In the genomic region with DNA sequence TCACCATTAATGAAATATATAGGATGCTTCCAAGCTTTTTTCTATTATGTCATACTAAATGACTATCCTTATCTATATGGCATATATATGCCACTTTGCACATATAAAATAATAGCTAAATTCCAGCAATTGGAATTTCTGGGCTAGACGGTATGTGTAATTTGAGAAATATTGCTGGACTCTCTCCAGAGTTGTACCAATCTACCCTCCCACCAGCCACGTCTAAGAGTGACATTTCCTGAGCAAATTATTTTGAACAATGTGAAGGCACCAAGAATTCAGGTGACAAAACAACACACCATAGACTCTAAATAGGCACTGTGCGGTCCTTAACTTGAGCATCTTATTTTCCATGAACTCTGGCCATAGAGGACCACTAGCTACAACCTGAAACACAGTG, we compare ENCODE assay signal across 29 cellular contexts.
"Had no signal": no experiment of that assay in that cellular context is flagged by ENCODE, and none has a peak within 500 bp of the region (broad histone marks: within the 10 kb centered on the region; RNA-seq: fewer than 3 reads in every experiment).

No MANE protein-coding gene starts in this region.

- ATAC-seq: activated CD4-positive, alpha-beta T cell treated with anti-CD3 and anti-CD28 coated beads for 36 hours; activated T-cell treated with anti-CD3 and anti-CD28 coated beads, Interleukin-2, amount 50 U/mL, for 4 hours; activated T-helper 17 cell treated with anti-CD3 and anti-CD28 coated beads, Interleukin-2, amount 50 U/mL, for 72 hours had no signal

- H3K27me3 Mint-ChIP-seq: activated CD4-positive, alpha-beta memory T cell treated with anti-CD3 and anti-CD28 coated beads for 36 hours; activated CD4-positive, alpha-beta T cell treated with anti-CD3 and anti-CD28 coated beads for 36 hours; activated CD4-positive, alpha-beta T cell treated with anti-CD3 and anti-CD28 coated beads, Interleukin-2, amount 10 ng/mL, durations not matched to agents 24 days and 14 days; activated naive CD8-positive, alpha-beta T cell; activated T-helper 17 cell treated with anti-CD3 and anti-CD28 coated beads, Interleukin-2, amount 50 U/mL, for 72 hours; brain; dendritic cell treated with granulocyte-macrophage colony-stimulating factor and Interleukin-4, amounts not matched to agents 40 ng/mL and 50 ng/mL, for 4 days had no signal

- DNase-seq: activated CD4-positive, alpha-beta memory T cell treated with anti-CD3 and anti-CD28 coated beads for 36 hours; activated CD4-positive, alpha-beta T cell treated with anti-CD3 and anti-CD28 coated beads for 36 hours; activated CD4-positive, alpha-beta T cell treated with anti-CD3 and anti-CD28 coated beads, Interleukin-2, amount 10 ng/mL, durations not matched to agents 24 days and 14 days; activated CD4-positive, CD25-positive, alpha-beta regulatory T cell; activated CD4-positive, CD25-positive, alpha-beta regulatory T cell treated with anti-CD3 and anti-CD28 coated beads, Interleukin-2, amount 50 U/mL, for 72 hours; activated CD8-positive, alpha-beta memory T cell treated with anti-CD3 and anti-CD28 coated beads for 24 hours; activated effector memory CD4-positive, alpha-beta T cell treated with Interleukin-2 at 50 U/mL for 16 hours; activated gamma-delta T cell treated with Interleukin-2 at 50 U/mL for 16 hours; activated naive CD4-positive, alpha-beta T cell treated with anti-CD3 and anti-CD28 coated beads, Interleukin-2, amount 50 U/mL, for 16 hours; activated naive CD4-positive, alpha-beta T cell treated with Interleukin-2 at 50 U/mL for 16 hours; activated T-cell treated with anti-CD3 and anti-CD28 coated beads, Interleukin-2, amount 50 U/mL, for 4 hours; central memory CD4-positive, alpha-beta T cell; cerebellar nuclear complex; dorsolateral prefrontal cortex; effector memory CD4-positive, alpha-beta T cell; foreskin fibroblast; head of caudate nucleus; hippocampal formation; T-helper 1 cell; T-helper 2 cell had no signal

- H3K27me3 ChIP-seq: ascending aorta, breast epithelium, cardiac muscle cell, dorsolateral prefrontal cortex had no signal

- H3K4me3 Mint-ChIP-seq: activated CD4-positive, alpha-beta memory T cell treated with anti-CD3 and anti-CD28 coated beads for 36 hours; activated CD4-positive, alpha-beta T cell treated with anti-CD3 and anti-CD28 coated beads for 36 hours; activated CD4-positive, alpha-beta T cell treated with anti-CD3 and anti-CD28 coated beads, Interleukin-2, amount 10 ng/mL, durations not matched to agents 24 days and 14 days; activated naive CD8-positive, alpha-beta T cell; activated T-cell treated with anti-CD3 and anti-CD28 coated beads, Interleukin-2, amount 50 U/mL, for 4 hours; activated T-helper 17 cell treated with anti-CD3 and anti-CD28 coated beads, Interleukin-2, amount 50 U/mL, for 72 hours; brain; dendritic cell treated with granulocyte-macrophage colony-stimulating factor and Interleukin-4, amounts not matched to agents 40 ng/mL and 50 ng/mL, for 4 days had no signal

- H3K27ac Mint-ChIP-seq: activated CD4-positive, alpha-beta memory T cell treated with anti-CD3 and anti-CD28 coated beads for 36 hours; activated CD4-positive, alpha-beta T cell treated with anti-CD3 and anti-CD28 coated beads for 36 hours; activated CD4-positive, alpha-beta T cell treated with anti-CD3 and anti-CD28 coated beads, Interleukin-2, amount 10 ng/mL, durations not matched to agents 24 days and 14 days; brain; dendritic cell treated with granulocyte-macrophage colony-stimulating factor and Interleukin-4, amounts not matched to agents 40 ng/mL and 50 ng/mL, for 4 days had no signal

- H3K9me3 Mint-ChIP-seq: activated CD4-positive, alpha-beta memory T cell treated with anti-CD3 and anti-CD28 coated beads for 36 hours; activated CD4-positive, alpha-beta T cell treated with anti-CD3 and anti-CD28 coated beads, Interleukin-2, amount 10 ng/mL, durations not matched to agents 24 days and 14 days; activated T-cell treated with anti-CD3 and anti-CD28 coated beads, Interleukin-2, amount 50 U/mL, for 4 hours; activated T-helper 17 cell treated with anti-CD3 and anti-CD28 coated beads, Interleukin-2, amount 50 U/mL, for 72 hours; brain; dendritic cell treated with granulocyte-macrophage colony-stimulating factor and Interleukin-4, amounts not matched to agents 40 ng/mL and 50 ng/mL, for 4 days had no signal

- H3K9me3 ChIP-seq: ascending aorta, breast epithelium had no signal

- H3K27ac ChIP-seq: ascending aorta, breast epithelium, cardiac muscle cell, coronary artery, epithelial cell of prostate had no signal

- H3K4me1 ChIP-seq: ascending aorta, breast epithelium had no signal

- H3K4me3 ChIP-seq: ascending aorta, breast epithelium, cardiac muscle cell, coronary artery had no signal

- H3K4me1 Mint-ChIP-seq: activated CD4-positive, alpha-beta T cell treated with anti-CD3 and anti-CD28 coated beads for 36 hours had no signal
